25 cellular contexts compared by ENCODE assay signal in genomic region chr6:100311707-100312266, GRCh38.
"Had no signal": no experiment of that assay in that cellular context is flagged by ENCODE, and none has a peak within 500 bp of the region (broad histone marks: within the 10 kb centered on the region; RNA-seq: fewer than 3 reads in every experiment).

No MANE protein-coding gene starts in this region.

- H3K27me3 ChIP-seq: cardiac muscle cell, gastroesophageal sphincter, neural progenitor cell, sigmoid colon, vagina had no signal

- DNase-seq: activated CD4-positive, alpha-beta T cell treated with anti-CD3 and anti-CD28 coated beads for 36 hours; activated CD4-positive, alpha-beta T cell treated with anti-CD3 and anti-CD28 coated beads, Interleukin-2, amount 50 U/mL, for 4 hours; activated CD8-positive, alpha-beta memory T cell treated with anti-CD3 and anti-CD28 coated beads for 24 hours; activated CD8-positive, alpha-beta memory T cell treated with anti-CD3 and anti-CD28 coated beads, Interleukin-2, amount 50 U/mL, for 4 hours; activated naive CD4-positive, alpha-beta T cell; activated T-cell treated with anti-CD3 and anti-CD28 coated beads, Interleukin-2, amount 50 U/mL, for 24 hours; amniotic stem cell; head of caudate nucleus; kidney; lower lobe of right lung; naive thymus-derived CD4-positive, alpha-beta T cell; retina; sigmoid colon; stimulated activated CD4-positive, alpha-beta T cell treated with anti-CD3 and anti-CD28 coated beads, Interleukin-4, amount 100 ng/mL, for 1 hour; stimulated activated naive CD4-positive, alpha-beta T cell; T-helper 9 cell had no signal

- H3K9me3 Mint-ChIP-seq: activated T-cell treated with anti-CD3 and anti-CD28 coated beads, Interleukin-2, amount 50 U/mL, for 24 hours; activated T-helper 17 cell treated with anti-CD3 and anti-CD28 coated beads, Interleukin-2, amount 50 U/mL, for 72 hours; neural progenitor cell; type B pancreatic cell had no signal

- H3K9ac ChIP-seq: neural progenitor cell had no signal

- H3K4me3 Mint-ChIP-seq: activated CD4-positive, alpha-beta T cell treated with anti-CD3 and anti-CD28 coated beads for 36 hours; activated naive CD8-positive, alpha-beta T cell; activated T-cell treated with anti-CD3 and anti-CD28 coated beads, Interleukin-2, amount 50 U/mL, for 24 hours; activated T-helper 17 cell treated with anti-CD3 and anti-CD28 coated beads, Interleukin-2, amount 50 U/mL, for 72 hours; naive thymus-derived CD4-positive, alpha-beta T cell; neural progenitor cell; type B pancreatic cell had no signal

- H3K36me3 Mint-ChIP-seq: activated naive CD8-positive, alpha-beta T cell; naive thymus-derived CD4-positive, alpha-beta T cell; neural progenitor cell; type B pancreatic cell had no signal

- H3K27me3 Mint-ChIP-seq: activated CD4-positive, alpha-beta T cell treated with anti-CD3 and anti-CD28 coated beads for 36 hours; activated naive CD8-positive, alpha-beta T cell; activated T-cell treated with anti-CD3 and anti-CD28 coated beads, Interleukin-2, amount 50 U/mL, for 24 hours; activated T-helper 17 cell treated with anti-CD3 and anti-CD28 coated beads, Interleukin-2, amount 50 U/mL, for 72 hours; type B pancreatic cell had no signal

- ATAC-seq: activated CD4-positive, alpha-beta T cell treated with anti-CD3 and anti-CD28 coated beads for 36 hours; activated T-helper 17 cell treated with anti-CD3 and anti-CD28 coated beads, Interleukin-2, amount 50 U/mL, for 72 hours; gastroesophageal sphincter; left lobe of liver; lower lobe of right lung; naive thymus-derived CD4-positive, alpha-beta T cell had no signal

- H3K4me1 ChIP-seq: gastroesophageal sphincter, lower lobe of right lung, neural progenitor cell, sigmoid colon, vagina had no signal

- H3K4me1 Mint-ChIP-seq: activated CD4-positive, alpha-beta T cell treated with anti-CD3 and anti-CD28 coated beads for 36 hours; activated T-helper 17 cell treated with anti-CD3 and anti-CD28 coated beads, Interleukin-2, amount 50 U/mL, for 72 hours; naive thymus-derived CD4-positive, alpha-beta T cell; neural progenitor cell had no signal

- H3K4me3 ChIP-seq: cardiac muscle cell, gastroesophageal sphincter, lower lobe of right lung, neural progenitor cell, sigmoid colon, thoracic aorta, vagina had no signal

- H3K4me2 ChIP-seq: neural progenitor cell had no signal

- H3K27ac Mint-ChIP-seq: activated CD4-positive, alpha-beta T cell treated with anti-CD3 and anti-CD28 coated beads for 36 hours; activated naive CD8-positive, alpha-beta T cell; activated T-cell treated with anti-CD3 and anti-CD28 coated beads, Interleukin-2, amount 50 U/mL, for 24 hours; activated T-helper 17 cell treated with anti-CD3 and anti-CD28 coated beads, Interleukin-2, amount 50 U/mL, for 72 hours; naive thymus-derived CD4-positive, alpha-beta T cell; neural progenitor cell; type B pancreatic cell had no signal

- H3K9me3 ChIP-seq: gastroesophageal sphincter, lower lobe of right lung, sigmoid colon, thoracic aorta, vagina had no signal

- H2AFZ ChIP-seq: neural progenitor cell had no signal

- H3K27ac ChIP-seq: cardiac muscle cell, gastroesophageal sphincter, lower lobe of right lung, neural progenitor cell, sigmoid colon, thoracic aorta, vagina had no signal

- FAIRE-seq: kidney had no signal

- H3K36me3 ChIP-seq: cardiac muscle cell, gastroesophageal sphincter, lower lobe of right lung, neural progenitor cell, sigmoid colon, thoracic aorta, vagina had no signal
